1 cellular context compared by ENCODE assay signal in the genomic region with DNA sequence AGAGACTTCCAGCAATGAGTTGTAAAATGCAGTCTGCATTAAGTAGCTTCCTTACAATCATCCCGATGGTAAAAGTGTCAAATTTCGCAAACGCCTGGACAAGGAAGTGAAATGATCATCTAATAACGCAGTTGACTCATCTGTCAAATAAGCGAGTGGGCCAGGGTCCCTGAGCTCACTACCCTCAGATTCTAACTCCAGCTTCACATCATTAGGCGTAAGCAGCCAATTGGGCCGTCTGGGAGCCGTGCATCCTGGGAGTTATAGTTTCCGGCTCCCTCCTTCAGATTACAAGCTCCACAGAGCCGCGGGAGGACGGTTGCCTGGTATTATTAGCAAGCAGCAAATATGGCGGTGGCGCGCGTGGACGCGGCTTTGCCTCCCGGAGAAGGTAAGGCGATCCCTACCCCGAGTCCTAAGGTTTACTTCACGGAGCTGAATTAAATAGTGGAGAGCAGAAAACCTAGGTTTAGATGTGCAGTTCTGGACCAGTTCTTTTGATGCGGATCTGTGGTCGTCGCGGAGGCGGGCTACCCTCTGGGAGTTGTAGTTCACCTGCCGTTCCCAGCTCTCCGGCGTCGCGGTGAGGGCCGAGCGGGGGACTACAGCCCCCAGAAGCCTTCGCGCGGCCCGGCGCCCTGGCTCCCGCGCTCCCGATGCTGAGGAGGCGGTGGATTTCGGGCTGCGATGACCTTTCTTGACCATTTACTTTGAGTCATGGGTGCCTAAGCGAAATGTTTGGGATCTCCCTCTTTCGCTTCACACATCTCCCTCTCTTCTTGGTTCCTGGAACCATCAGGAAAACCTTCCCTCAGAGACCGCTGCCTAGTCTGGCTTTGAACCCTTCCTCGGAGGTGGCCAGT.
TF ChIP-seq lines count a peak whose summit lies in the region.

A gene with protein sequence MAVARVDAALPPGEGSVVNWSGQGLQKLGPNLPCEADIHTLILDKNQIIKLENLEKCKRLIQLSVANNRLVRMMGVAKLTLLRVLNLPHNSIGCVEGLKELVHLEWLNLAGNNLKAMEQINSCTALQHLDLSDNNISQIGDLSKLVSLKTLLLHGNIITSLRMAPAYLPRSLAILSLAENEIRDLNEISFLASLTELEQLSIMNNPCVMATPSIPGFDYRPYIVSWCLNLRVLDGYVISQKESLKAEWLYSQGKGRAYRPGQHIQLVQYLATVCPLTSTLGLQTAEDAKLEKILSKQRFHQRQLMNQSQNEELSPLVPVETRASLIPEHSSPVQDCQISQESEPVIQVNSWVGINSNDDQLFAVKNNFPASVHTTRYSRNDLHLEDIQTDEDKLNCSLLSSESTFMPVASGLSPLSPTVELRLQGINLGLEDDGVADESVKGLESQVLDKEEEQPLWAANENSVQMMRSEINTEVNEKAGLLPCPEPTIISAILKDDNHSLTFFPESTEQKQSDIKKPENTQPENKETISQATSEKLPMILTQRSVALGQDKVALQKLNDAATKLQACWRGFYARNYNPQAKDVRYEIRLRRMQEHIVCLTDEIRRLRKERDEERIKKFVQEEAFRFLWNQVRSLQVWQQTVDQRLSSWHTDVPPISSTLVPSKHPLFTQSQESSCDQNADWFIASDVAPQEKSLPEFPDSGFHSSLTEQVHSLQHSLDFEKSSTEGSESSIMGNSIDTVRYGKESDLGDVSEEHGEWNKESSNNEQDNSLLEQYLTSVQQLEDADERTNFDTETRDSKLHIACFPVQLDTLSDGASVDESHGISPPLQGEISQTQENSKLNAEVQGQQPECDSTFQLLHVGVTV (plus strand): TSS at position 286 of the 863 bp plus-strand sequence. CDS start 63 bp downstream, at position 349.

TF ChIP-seq in H1, 55 proteins besides CTCF, POLR2A, EP300 and RAD21 (continued from another document):
- TF ChIP-seq RNF2 (IDR thresholded peaks at IDR 0.05; ENCODE audit: borderline replicate concordance, low read depth, low read length, missing control alignments, poor library complexity, severe bottlenecking) (no peak), SIX5 (IDR thresholded peaks at IDR 0.05; ENCODE audit: low read depth, low read length) (peak; percentile 91), CBX8 (IDR thresholded peaks at IDR 0.05; ENCODE audit: borderline replicate concordance, low read depth, low read length) (no peak), EGR1 (IDR thresholded peaks at IDR 0.05; ENCODE audit: borderline replicate concordance, low read depth, low read length) (no peak), TEAD4 (IDR thresholded peaks at IDR 0.05; ENCODE audit: low read depth, low read length) (no peak), POU5F1 (IDR thresholded peaks at IDR 0.05; ENCODE audit: low read depth, low read length) (no peak), CTBP2 (IDR thresholded peaks at IDR 0.05; ENCODE audit: borderline replicate concordance, insufficient read depth, insufficient read length, low read length) (no peak), RXRA (IDR thresholded peaks at IDR 0.05; ENCODE audit: insufficient read depth, low read depth, low read length) (no peak), SIN3A (conservative IDR thresholded peaks at IDR 0.05 in 1 of 2, IDR thresholded peaks at IDR 0.05 in 1 of 2; ENCODE audit: low read depth in 1 of 2, low read length in 2 of 2) (peak; percentile 55 to 68; a peak in 1 of 4 replicates), SP2 (IDR thresholded peaks at IDR 0.05; ENCODE audit: low read length) (no peak)
